Comparison of ENCODE assay signal across 14 cellular contexts in genomic region chr3:31043184-31043819, GRCh38.
DNase-seq lines count a peak whose midpoint lies in the region; ATAC-seq and TF ChIP-seq lines count a peak whose summit lies in the region.
"Had no signal": no experiment of that assay in that cellular context is flagged by ENCODE, and none has a peak within 500 bp of the region (broad histone marks: within the 10 kb centered on the region; RNA-seq: fewer than 3 reads in every experiment).

No MANE protein-coding gene starts in this region.

- H3K79me2 ChIP-seq in MM.1S (ENCODE audit: low read length): no peaks in the 10 kb centered on the region

- no peak overlapping the region for H3K14ac ChIP-seq in neuronal stem cell (ENCODE audit: low read length)

- H3K36me3 Mint-ChIP-seq in activated T-helper 17 cell treated with anti-CD3 and anti-CD28 coated beads, Interleukin-2, amount 50 U/mL, for 72 hours (ENCODE audit: low read depth): no peaks in the 10 kb centered on the region

- H4K91ac ChIP-seq in neuronal stem cell (ENCODE audit: low read depth, low read length, poor library complexity): no peak overlapping the region

- H3K4me3 ChIP-seq in neuronal stem cell (ENCODE audit: low read length in 2 of 2): no peak overlapping the region
- H3K4me3 ChIP-seq in MM.1S (ENCODE audit: low read length): no peak overlapping the region
- H3K4me3 ChIP-seq: left ventricle myocardium inferior, skin epidermis, suprapubic skin had no signal

- H2AFZ ChIP-seq in neuronal stem cell (ENCODE audit: low read length) (no peak overlapping the region), MM.1S (ENCODE audit: low read length) (no peak overlapping the region)

- DNase-seq in EL: peak; percentile 66
- peak; percentile 29 for DNase-seq in LHCN-M2 (ENCODE audit: low read depth)
- DNase-seq in neuronal stem cell (ENCODE audit: low spot score): no peak
- DNase-seq in NCI-H128 (lab: John Stamatoyannopoulos, UW; ENCODE audit: unreplicated experiment): no peak
- DNase-seq in MM.1S: no peak
- DNase-seq: activated T-cell treated with anti-CD3 and anti-CD28 coated beads, Interleukin-2, amount 50 U/mL, for 4 hours; COR-L47; effector memory CD8-positive, alpha-beta T cell; left ventricle myocardium inferior; NCI-H187 treated with DMSO at 0.1 percent for 48 hours had no signal

- no peaks in the 10 kb centered on the region for H3K4me1 Mint-ChIP-seq in activated T-helper 17 cell treated with anti-CD3 and anti-CD28 coated beads, Interleukin-2, amount 50 U/mL, for 72 hours

- H3K9me2 ChIP-seq in MM.1S (replicated peaks; ENCODE audit: insufficient read depth, low read length): no peaks in the 10 kb centered on the region

- H3K27ac ChIP-seq in neuronal stem cell (replicated peaks; ENCODE audit: low read length): no peak overlapping the region
- no peak overlapping the region for H3K27ac ChIP-seq in MM.1S (ENCODE audit: low read length)
- H3K27ac ChIP-seq: left ventricle myocardium inferior, suprapubic skin had no signal

- whole genome bisulfite sequencing in neuronal stem cell (ENCODE audit: extremely low coverage in 2 of 2, insufficient read length in 2 of 2, insufficient replicate concordance in 1 of 2), 2 donors: no CpG with 5 or more reads among the region's 3 CpGs

- H3K9me3 ChIP-seq in neuronal stem cell (replicated peaks in 1 of 2; ENCODE audit: control insufficient read depth in 2 of 2, insufficient read depth in 1 of 2, low read depth in 1 of 2, low read length in 2 of 2) (peaks cover 0 to 5% of the 10 kb centered on the region in 2 donors), MM.1S (replicated peaks; ENCODE audit: insufficient read depth, low read length) (no peaks in the 10 kb centered on the region)
- H3K9me3 ChIP-seq: suprapubic skin had no signal

- no peaks in the 10 kb centered on the region for H3K79me1 ChIP-seq in neuronal stem cell (ENCODE audit: low read depth, low read length)

- H3K9me3 Mint-ChIP-seq in activated T-helper 17 cell treated with anti-CD3 and anti-CD28 coated beads, Interleukin-2, amount 50 U/mL, for 72 hours: peaks cover 14% of the 10 kb centered on the region

- H3K4me3 Mint-ChIP-seq in activated T-helper 17 cell treated with anti-CD3 and anti-CD28 coated beads, Interleukin-2, amount 50 U/mL, for 72 hours: no peak overlapping the region
- H3K4me3 Mint-ChIP-seq: activated T-cell treated with anti-CD3 and anti-CD28 coated beads, Interleukin-2, amount 50 U/mL, for 4 hours; effector memory CD8-positive, alpha-beta T cell had no signal

- no peaks in the 10 kb centered on the region for H3K27me3 Mint-ChIP-seq in activated T-helper 17 cell treated with anti-CD3 and anti-CD28 coated beads, Interleukin-2, amount 50 U/mL, for 72 hours

- no peak overlapping the region for H4K8ac ChIP-seq in neuronal stem cell (ENCODE audit: low read depth, low read length)

- no peak overlapping the region for H3K9ac ChIP-seq in neuronal stem cell (ENCODE audit: low read depth, low read length, poor library complexity)
- no peak overlapping the region for H3K9ac ChIP-seq in MM.1S (ENCODE audit: low read length)

- H3K18ac ChIP-seq in neuronal stem cell (ENCODE audit: low read length): peak overlapping the region; percentile 25

- no peak overlapping the region for H2BK12ac ChIP-seq in neuronal stem cell (ENCODE audit: low read length)

- H3K4me1 ChIP-seq in neuronal stem cell (ENCODE audit: control insufficient read depth in 2 of 2, insufficient read depth in 1 of 2, low read depth in 1 of 2, low read length in 2 of 2) (peaks cover 0 to 1% of the 10 kb centered on the region in 2 donors), MM.1S (ENCODE audit: low read length) (peaks cover 6% of the 10 kb centered on the region; the same call in 1 of the 2 replicates)
- H3K4me1 ChIP-seq: left ventricle myocardium inferior had no signal

- peak; percentile 54 for ATAC-seq in activated T-helper 17 cell treated with anti-CD3 and anti-CD28 coated beads, Interleukin-2, amount 50 U/mL, for 72 hours (replicated peaks)
- ATAC-seq in HG02610 (IDR thresholded peaks at IDR 0.05; ENCODE audit: unreplicated experiment): no peak
- ATAC-seq: activated T-cell treated with anti-CD3 and anti-CD28 coated beads, Interleukin-2, amount 50 U/mL, for 4 hours; effector memory CD8-positive, alpha-beta T cell had no signal

- no peak overlapping the region for H2BK15ac ChIP-seq in neuronal stem cell (ENCODE audit: low read length)

- H4K20me1 ChIP-seq in MM.1S (ENCODE audit: insufficient read depth, low read length): no peaks in the 10 kb centered on the region

- no peak overlapping the region for H3K4me2 ChIP-seq in neuronal stem cell (ENCODE audit: insufficient read depth, low read length, poor library complexity, severe bottlenecking)
- no peak overlapping the region for H3K4me2 ChIP-seq in MM.1S (ENCODE audit: low read depth, low read length)

- H2AK5ac ChIP-seq in neuronal stem cell (ENCODE audit: low read depth, low read length): no peak overlapping the region

- H2BK5ac ChIP-seq in neuronal stem cell (ENCODE audit: low read length): no peak overlapping the region

- H3F3A ChIP-seq in MM.1S (ENCODE audit: insufficient read depth, low read length): no peaks in the 10 kb centered on the region

- H3K36me3 ChIP-seq in neuronal stem cell (replicated peaks in 1 of 2; ENCODE audit: control insufficient read depth in 2 of 2, insufficient read depth in 2 of 2, low read length in 2 of 2): no peaks in the 10 kb centered on the region
- H3K36me3 ChIP-seq in MM.1S (replicated peaks; ENCODE audit: insufficient read depth, low read length): no peaks in the 10 kb centered on the region
- H3K36me3 ChIP-seq: left ventricle myocardium inferior, suprapubic skin had no signal

- H3K4ac ChIP-seq in neuronal stem cell (ENCODE audit: low read length): no peak overlapping the region

- no peak overlapping the region for H2BK120ac ChIP-seq in neuronal stem cell (ENCODE audit: low read depth, low read length)

- H3K27me3 ChIP-seq in neuronal stem cell (ENCODE audit: control insufficient read depth in 3 of 3, insufficient read depth in 3 of 3, low read depth in 1 of 3, low read length in 3 of 3) (no peaks in the 10 kb centered on the region), MM.1S (replicated peaks; ENCODE audit: insufficient read depth, low read length) (no peaks in the 10 kb centered on the region)
- H3K27me3 ChIP-seq: suprapubic skin had no signal

- no peak for TF ChIP-seq CTCF in MM.1S (IDR thresholded peaks at IDR 0.05; ENCODE audit: low read length)

- no peak overlapping the region for H3K23ac ChIP-seq in neuronal stem cell (ENCODE audit: low read depth, low read length, poor library complexity)

- H3K27ac Mint-ChIP-seq in activated T-helper 17 cell treated with anti-CD3 and anti-CD28 coated beads, Interleukin-2, amount 50 U/mL, for 72 hours: no peak overlapping the region
- H3K27ac Mint-ChIP-seq: effector memory CD8-positive, alpha-beta T cell had no signal

Comparison
In these comparisons a context has a peak if more than half of its experiments do, and no peak if none do; other contexts are left out.
1. DNase-seq: peak in EL (single experiment) and LHCN-M2 (single experiment); none in neuronal stem cell (single experiment), NCI-H128 (single experiment) and MM.1S (single experiment).